20 cellular contexts compared by ENCODE assay signal in the genomic region with DNA sequence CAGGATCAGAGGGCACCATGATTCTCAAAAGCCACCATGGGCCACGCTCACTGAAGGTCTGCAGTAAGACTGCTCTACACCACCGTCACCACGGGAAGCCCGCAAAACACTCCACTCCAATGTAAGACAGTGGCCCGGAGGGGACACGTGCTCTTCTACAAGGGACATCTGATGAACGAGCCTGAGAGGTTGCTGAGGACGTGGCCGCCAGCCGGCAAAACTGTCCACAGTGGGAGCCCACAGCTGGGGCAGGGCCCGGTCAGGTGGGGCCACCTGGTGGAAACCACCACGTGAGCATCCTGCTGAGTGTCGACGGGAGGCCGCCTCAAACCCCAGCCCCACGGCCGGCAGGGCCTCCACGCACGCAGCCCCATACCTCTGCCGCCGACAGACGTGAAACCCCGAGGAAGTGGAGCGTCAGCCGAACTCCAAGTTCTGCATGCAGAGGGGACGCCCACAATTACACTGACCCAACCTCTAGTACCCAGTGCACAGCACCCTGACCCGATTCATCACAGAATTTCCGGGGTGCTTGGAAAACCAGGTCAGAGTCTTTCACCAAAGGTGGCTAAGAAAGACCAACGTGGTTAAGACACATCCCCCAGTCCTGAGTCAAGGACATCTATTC.
"Had no signal": no experiment of that assay in that cellular context is flagged by ENCODE, and none has a peak within 500 bp of the region (broad histone marks: within the 10 kb centered on the region; RNA-seq: fewer than 3 reads in every experiment).

No MANE protein-coding gene starts in this region.

- H3K9me3 Mint-ChIP-seq: activated T-cell treated with anti-CD3 and anti-CD28 coated beads, Interleukin-2, amount 50 U/mL, for 4 hours; neural progenitor cell; stimulated activated naive CD8-positive, alpha-beta T cell treated with anti-CD3 and anti-CD28 coated beads, Interleukin-15, Interleukin-2, amounts not matched to agents 100 ng/mL and 50 ng/mL, for 24 hours; T-cell; type B pancreatic cell had no signal

- H3K4me1 ChIP-seq: neural progenitor cell had no signal

- H3K27ac Mint-ChIP-seq: activated naive CD8-positive, alpha-beta T cell; neural progenitor cell; stimulated activated naive CD8-positive, alpha-beta T cell treated with anti-CD3 and anti-CD28 coated beads, Interleukin-15, Interleukin-2, amounts not matched to agents 100 ng/mL and 50 ng/mL, for 24 hours; T-cell had no signal

- H3K4me3 ChIP-seq: coronary artery, neural progenitor cell, pancreas, suprapubic skin had no signal

- H3K27me3 Mint-ChIP-seq: activated naive CD8-positive, alpha-beta T cell; stimulated activated naive CD8-positive, alpha-beta T cell treated with anti-CD3 and anti-CD28 coated beads, Interleukin-15, Interleukin-2, amounts not matched to agents 100 ng/mL and 50 ng/mL, for 24 hours; T-cell; type B pancreatic cell had no signal

- H3K27ac ChIP-seq: coronary artery, foreskin keratinocyte, neural progenitor cell, pancreas, suprapubic skin had no signal

- H3K9ac ChIP-seq: neural progenitor cell, SK-N-SH had no signal

- FAIRE-seq: pancreas had no signal

- H3K9me3 ChIP-seq: pancreas, SK-N-SH, suprapubic skin had no signal

- DNase-seq: activated CD4-positive, CD25-positive, alpha-beta regulatory T cell treated with anti-CD3 and anti-CD28 coated beads, Interleukin-2, amount 50 U/mL, for 72 hours; activated gamma-delta T cell; activated T-cell treated with anti-CD3 and anti-CD28 coated beads, Interleukin-2, amount 50 U/mL, for 4 hours; amniotic stem cell; central memory CD4-positive, alpha-beta T cell; effector CD4-positive, alpha-beta T cell; foreskin keratinocyte; left cardiac atrium; SK-N-SH; stimulated activated CD4-positive, alpha-beta T cell treated with anti-CD3 and anti-CD28 coated beads, Interleukin-15, amount 100 ng/mL, for 24 hours; stimulated activated CD4-positive, alpha-beta T cell treated with anti-CD3 and anti-CD28 coated beads, Interleukin-4, amount 100 ng/mL, for 4 hours; stimulated activated CD8-positive, alpha-beta memory T cell treated with anti-CD3 and anti-CD28 coated beads, Interleukin-4, amount 100 ng/mL, for 48 hours had no signal

- H3K4me3 Mint-ChIP-seq: activated naive CD8-positive, alpha-beta T cell; activated T-cell treated with anti-CD3 and anti-CD28 coated beads, Interleukin-2, amount 50 U/mL, for 4 hours; neural progenitor cell; stimulated activated naive CD8-positive, alpha-beta T cell treated with anti-CD3 and anti-CD28 coated beads, Interleukin-15, Interleukin-2, amounts not matched to agents 100 ng/mL and 50 ng/mL, for 24 hours; T-cell; type B pancreatic cell had no signal

- H3K36me3 ChIP-seq: neural progenitor cell had no signal

- ATAC-seq: activated T-cell treated with anti-CD3 and anti-CD28 coated beads, Interleukin-2, amount 50 U/mL, for 4 hours; foreskin keratinocyte; pancreas; T-cell had no signal
